In the genomic region with DNA sequence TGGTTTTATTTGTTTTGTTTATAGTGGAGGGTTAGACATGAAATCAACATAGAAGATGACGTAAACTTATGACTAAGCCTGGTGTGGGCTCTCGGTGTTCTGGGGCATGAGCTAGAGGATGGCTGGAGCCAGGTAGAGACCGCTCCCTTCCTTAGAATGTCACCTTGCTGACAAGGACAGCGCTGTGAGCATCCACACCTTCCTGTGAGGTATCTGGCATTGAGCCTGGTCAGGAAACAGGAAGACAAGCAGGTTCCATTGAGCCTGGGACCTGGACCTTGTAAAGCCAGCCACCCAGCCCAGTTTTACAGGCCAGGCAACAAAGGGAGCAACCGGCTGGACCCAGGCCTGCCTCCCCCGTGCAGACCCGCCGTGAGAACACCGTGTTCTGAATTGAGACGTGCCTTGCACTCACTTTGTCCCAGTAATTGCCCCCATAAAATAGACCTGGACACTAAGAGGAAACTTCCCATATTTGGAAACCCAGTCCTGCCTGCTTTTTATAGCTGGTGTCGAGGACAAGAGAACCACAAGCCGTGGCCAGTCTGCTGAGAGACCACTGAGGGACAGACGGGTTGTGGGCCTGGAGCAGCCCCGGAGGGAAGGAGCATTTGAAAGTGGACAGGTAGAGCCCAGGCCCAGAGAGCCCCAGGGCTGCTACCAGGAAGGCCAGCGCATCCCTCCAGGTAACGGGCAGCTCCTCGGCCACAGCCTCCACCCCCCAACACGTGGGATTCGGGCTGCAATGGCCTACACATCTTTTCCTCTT, we compare ENCODE assay signal across 1 cellular context.
TF ChIP-seq lines count a peak whose summit lies in the region.

No MANE protein-coding gene starts in this region.

TF ChIP-seq in HepG2, 621 proteins besides CTCF, POLR2A, EP300 and RAD21 (continued from another document):
- TF ChIP-seq ZNF687 (CRISPR knock-in tag; IDR thresholded peaks at IDR 0.05) = peak; percentile 20; the same call in 1 of the 2 replicates
- no peak for TF ChIP-seq AFF4 (CRISPR knock-in tag; IDR thresholded peaks at IDR 0.05)
- TF ChIP-seq, protein P1, sequence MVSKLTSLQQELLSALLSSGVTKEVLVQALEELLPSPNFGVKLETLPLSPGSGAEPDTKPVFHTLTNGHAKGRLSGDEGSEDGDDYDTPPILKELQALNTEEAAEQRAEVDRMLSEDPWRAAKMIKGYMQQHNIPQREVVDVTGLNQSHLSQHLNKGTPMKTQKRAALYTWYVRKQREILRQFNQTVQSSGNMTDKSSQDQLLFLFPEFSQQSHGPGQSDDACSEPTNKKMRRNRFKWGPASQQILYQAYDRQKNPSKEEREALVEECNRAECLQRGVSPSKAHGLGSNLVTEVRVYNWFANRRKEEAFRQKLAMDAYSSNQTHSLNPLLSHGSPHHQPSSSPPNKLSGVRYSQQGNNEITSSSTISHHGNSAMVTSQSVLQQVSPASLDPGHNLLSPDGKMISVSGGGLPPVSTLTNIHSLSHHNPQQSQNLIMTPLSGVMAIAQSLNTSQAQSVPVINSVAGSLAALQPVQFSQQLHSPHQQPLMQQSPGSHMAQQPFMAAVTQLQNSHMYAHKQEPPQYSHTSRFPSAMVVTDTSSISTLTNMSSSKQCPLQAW (CRISPR knock-in tag; IDR thresholded peaks at IDR 0.05) = no peak
- TF ChIP-seq, protein P2, sequence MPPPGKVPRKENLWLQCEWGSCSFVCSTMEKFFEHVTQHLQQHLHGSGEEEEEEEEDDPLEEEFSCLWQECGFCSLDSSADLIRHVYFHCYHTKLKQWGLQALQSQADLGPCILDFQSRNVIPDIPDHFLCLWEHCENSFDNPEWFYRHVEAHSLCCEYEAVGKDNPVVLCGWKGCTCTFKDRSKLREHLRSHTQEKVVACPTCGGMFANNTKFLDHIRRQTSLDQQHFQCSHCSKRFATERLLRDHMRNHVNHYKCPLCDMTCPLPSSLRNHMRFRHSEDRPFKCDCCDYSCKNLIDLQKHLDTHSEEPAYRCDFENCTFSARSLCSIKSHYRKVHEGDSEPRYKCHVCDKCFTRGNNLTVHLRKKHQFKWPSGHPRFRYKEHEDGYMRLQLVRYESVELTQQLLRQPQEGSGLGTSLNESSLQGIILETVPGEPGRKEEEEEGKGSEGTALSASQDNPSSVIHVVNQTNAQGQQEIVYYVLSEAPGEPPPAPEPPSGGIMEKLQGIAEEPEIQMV (CRISPR knock-in tag; IDR thresholded peaks at IDR 0.05; ENCODE audit: low read depth) = no peak
- peak; percentile 35; the same call in 1 of the 2 replicates for TF ChIP-seq ZNF350 (CRISPR knock-in tag; IDR thresholded peaks at IDR 0.05; ENCODE audit: borderline replicate concordance, low read depth)
- TF ChIP-seq, protein P3, sequence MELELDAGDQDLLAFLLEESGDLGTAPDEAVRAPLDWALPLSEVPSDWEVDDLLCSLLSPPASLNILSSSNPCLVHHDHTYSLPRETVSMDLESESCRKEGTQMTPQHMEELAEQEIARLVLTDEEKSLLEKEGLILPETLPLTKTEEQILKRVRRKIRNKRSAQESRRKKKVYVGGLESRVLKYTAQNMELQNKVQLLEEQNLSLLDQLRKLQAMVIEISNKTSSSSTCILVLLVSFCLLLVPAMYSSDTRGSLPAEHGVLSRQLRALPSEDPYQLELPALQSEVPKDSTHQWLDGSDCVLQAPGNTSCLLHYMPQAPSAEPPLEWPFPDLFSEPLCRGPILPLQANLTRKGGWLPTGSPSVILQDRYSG (CRISPR knock-in tag; IDR thresholded peaks at IDR 0.05) = no peak
- TF ChIP-seq, protein P4, sequence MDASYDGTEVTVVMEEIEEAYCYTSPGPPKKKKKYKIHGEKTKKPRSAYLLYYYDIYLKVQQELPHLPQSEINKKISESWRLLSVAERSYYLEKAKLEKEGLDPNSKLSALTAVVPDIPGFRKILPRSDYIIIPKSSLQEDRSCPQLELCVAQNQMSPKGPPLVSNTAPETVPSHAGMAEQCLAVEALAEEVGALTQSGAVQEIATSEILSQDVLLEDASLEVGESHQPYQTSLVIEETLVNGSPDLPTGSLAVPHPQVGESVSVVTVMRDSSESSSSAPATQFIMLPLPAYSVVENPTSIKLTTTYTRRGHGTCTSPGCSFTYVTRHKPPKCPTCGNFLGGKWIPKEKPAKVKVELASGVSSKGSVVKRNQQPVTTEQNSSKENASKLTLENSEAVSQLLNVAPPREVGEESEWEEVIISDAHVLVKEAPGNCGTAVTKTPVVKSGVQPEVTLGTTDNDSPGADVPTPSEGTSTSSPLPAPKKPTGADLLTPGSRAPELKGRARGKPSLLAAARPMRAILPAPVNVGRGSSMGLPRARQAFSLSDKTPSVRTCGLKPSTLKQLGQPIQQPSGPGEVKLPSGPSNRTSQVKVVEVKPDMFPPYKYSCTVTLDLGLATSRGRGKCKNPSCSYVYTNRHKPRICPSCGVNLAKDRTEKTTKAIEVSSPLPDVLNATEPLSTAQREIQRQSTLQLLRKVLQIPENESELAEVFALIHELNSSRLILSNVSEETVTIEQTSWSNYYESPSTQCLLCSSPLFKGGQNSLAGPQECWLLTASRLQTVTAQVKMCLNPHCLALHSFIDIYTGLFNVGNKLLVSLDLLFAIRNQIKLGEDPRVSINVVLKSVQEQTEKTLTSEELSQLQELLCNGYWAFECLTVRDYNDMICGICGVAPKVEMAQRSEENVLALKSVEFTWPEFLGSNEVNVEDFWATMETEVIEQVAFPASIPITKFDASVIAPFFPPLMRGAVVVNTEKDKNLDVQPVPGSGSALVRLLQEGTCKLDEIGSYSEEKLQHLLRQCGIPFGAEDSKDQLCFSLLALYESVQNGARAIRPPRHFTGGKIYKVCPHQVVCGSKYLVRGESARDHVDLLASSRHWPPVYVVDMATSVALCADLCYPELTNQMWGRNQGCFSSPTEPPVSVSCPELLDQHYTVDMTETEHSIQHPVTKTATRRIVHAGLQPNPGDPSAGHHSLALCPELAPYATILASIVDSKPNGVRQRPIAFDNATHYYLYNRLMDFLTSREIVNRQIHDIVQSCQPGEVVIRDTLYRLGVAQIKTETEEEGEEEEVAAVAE (CRISPR knock-in tag; IDR thresholded peaks at IDR 0.05; ENCODE audit: borderline replicate concordance) = no peak
- no peak for TF ChIP-seq TBP (CRISPR knock-in tag; IDR thresholded peaks at IDR 0.05)
- no peak for TF ChIP-seq RBAK (CRISPR knock-in tag; IDR thresholded peaks at IDR 0.05)
- no peak for TF ChIP-seq ZNF205 (CRISPR knock-in tag; IDR thresholded peaks at IDR 0.05)
- TF ChIP-seq ZKSCAN1 (IDR thresholded peaks at IDR 0.05; ENCODE audit: low read length) = no peak
- TF ChIP-seq, protein P5, sequence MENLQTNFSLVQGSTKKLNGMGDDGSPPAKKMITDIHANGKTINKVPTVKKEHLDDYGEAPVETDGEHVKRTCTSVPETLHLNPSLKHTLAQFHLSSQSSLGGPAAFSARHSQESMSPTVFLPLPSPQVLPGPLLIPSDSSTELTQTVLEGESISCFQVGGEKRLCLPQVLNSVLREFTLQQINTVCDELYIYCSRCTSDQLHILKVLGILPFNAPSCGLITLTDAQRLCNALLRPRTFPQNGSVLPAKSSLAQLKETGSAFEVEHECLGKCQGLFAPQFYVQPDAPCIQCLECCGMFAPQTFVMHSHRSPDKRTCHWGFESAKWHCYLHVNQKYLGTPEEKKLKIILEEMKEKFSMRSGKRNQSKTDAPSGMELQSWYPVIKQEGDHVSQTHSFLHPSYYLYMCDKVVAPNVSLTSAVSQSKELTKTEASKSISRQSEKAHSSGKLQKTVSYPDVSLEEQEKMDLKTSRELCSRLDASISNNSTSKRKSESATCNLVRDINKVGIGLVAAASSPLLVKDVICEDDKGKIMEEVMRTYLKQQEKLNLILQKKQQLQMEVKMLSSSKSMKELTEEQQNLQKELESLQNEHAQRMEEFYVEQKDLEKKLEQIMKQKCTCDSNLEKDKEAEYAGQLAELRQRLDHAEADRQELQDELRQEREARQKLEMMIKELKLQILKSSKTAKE (CRISPR knock-in tag; IDR thresholded peaks at IDR 0.05; ENCODE audit: borderline replicate concordance) = no peak
